13 cellular contexts compared by ENCODE assay signal in genomic region chr1:22747021-22747734, GRCh38.
A peak's percentile ranks its signal among the peaks of the same experiment; 100 is the strongest.
DNase-seq lines count a peak whose midpoint lies in the region; ATAC-seq and TF ChIP-seq lines count a peak whose summit lies in the region.
"Had no signal": no experiment of that assay in that cellular context is flagged by ENCODE, and none has a peak within 500 bp of the region (broad histone marks: within the 10 kb centered on the region; RNA-seq: fewer than 3 reads in every experiment).

No MANE protein-coding gene starts in this region.

- H3K27ac Mint-ChIP-seq in nephron progenitor cell: no peak overlapping the region
- H3K27ac Mint-ChIP-seq: B cell had no signal

- H3K4me3 Mint-ChIP-seq in nephron progenitor cell: no peak overlapping the region
- H3K4me3 Mint-ChIP-seq: B cell had no signal

- H3K4me3 ChIP-seq in ACC112 (ENCODE audit: low read depth, low read length) (no peak overlapping the region), WERI-Rb-1 (ENCODE audit: low read depth, low read length) (no peak overlapping the region)
- H3K4me3 ChIP-seq: K562 had no signal

- peaks cover 53% of the 10 kb centered on the region for H3K4me1 ChIP-seq in ACC112 (ENCODE audit: control insufficient read depth, insufficient read depth, low read length, unreplicated experiment)

- H3K27me3 ChIP-seq in ACC112 (ENCODE audit: insufficient read depth, low read length): no peaks in the 10 kb centered on the region
- H3K27me3 ChIP-seq in WERI-Rb-1 (ENCODE audit: insufficient read depth, low read depth, severe bottlenecking): no peaks in the 10 kb centered on the region

- no peaks in the 10 kb centered on the region for H3K9me3 Mint-ChIP-seq in nephron progenitor cell

- peak; percentile 28 for DNase-seq in HPDE6-E6E7 (ENCODE audit: extremely low spot score)
- peak; percentile 39 to 60 for DNase-seq in SW 1271 (lab: John Stamatoyannopoulos, UW)
- peak; percentile 99 for DNase-seq in glomerular visceral epithelial cell (ENCODE audit: extremely low spot score)
- DNase-seq in WERI-Rb-1: no peak
- no peak for DNase-seq in nephron progenitor cell
- DNase-seq: activated gamma-delta T cell treated with Interleukin-2 at 50 U/mL for 16 hours, cortex of kidney, NCI-H345 had no signal

- peaks cover 11% of the 10 kb centered on the region for H3K79me2 ChIP-seq in ACC112 (ENCODE audit: control insufficient read depth, insufficient read depth, low read length, unreplicated experiment)

- no peaks in the 10 kb centered on the region for H3K36me3 ChIP-seq in ACC112 (ENCODE audit: insufficient read depth, low read length)
- no peaks in the 10 kb centered on the region for H3K36me3 ChIP-seq in WERI-Rb-1

- no peaks in the 10 kb centered on the region for H3K36me3 Mint-ChIP-seq in nephron progenitor cell (ENCODE audit: low read depth)

- ATAC-seq in GM21786 (IDR thresholded peaks at IDR 0.05; ENCODE audit: unreplicated experiment): no peak
- no peak for ATAC-seq in HG03108 (IDR thresholded peaks at IDR 0.05; ENCODE audit: unreplicated experiment)
- ATAC-seq: K562 had no signal

- no peaks in the 10 kb centered on the region for H3K9me3 ChIP-seq in WERI-Rb-1 (ENCODE audit: severe bottlenecking)

- H3K27me3 Mint-ChIP-seq in nephron progenitor cell (ENCODE audit: low read depth, poor library complexity): peaks cover 28% of the 10 kb centered on the region

- TF ChIP-seq CTCF in WERI-Rb-1 (IDR thresholded peaks at IDR 0.05; ENCODE audit: low read depth, low read length) (no peak), nephron progenitor cell (IDR thresholded peaks at IDR 0.05) (no peak)

- H2AFZ ChIP-seq in ACC112 (ENCODE audit: low read length, unreplicated experiment): no peak overlapping the region

- H3K4me1 Mint-ChIP-seq in nephron progenitor cell: peaks cover 17% of the 10 kb centered on the region
- H3K4me1 Mint-ChIP-seq: B cell had no signal

- H3K27ac ChIP-seq in ACC112 (ENCODE audit: low read depth, low read length) (peak overlapping the region; percentile 42; the same call in 1 of the 2 replicates), WERI-Rb-1 (no peak overlapping the region)

Comparison
In these comparisons a context has a peak if more than half of its experiments do, and no peak if none do; other contexts are left out.
1. DNase-seq: peak in HPDE6-E6E7 (single experiment), SW 1271 (2 of 2) and glomerular visceral epithelial cell (single experiment); none in WERI-Rb-1 (single experiment) and nephron progenitor cell (single experiment).